ENCODE assay signal across 12 cellular contexts in genomic region chr19:48927692-48928091, GRCh38. TPM values are rescaled to one million over a fixed set of nuclear protein-coding genes. Genes with fewer than 3 reads are reported as not detected.
DNase-seq lines count a peak whose midpoint lies in the region; ATAC-seq and TF ChIP-seq lines count a peak whose summit lies in the region.
"Not testable (repeated sequence)": the region's sequence is repeated elsewhere in the genome, so short reads cannot be mapped to it uniquely, and the experiment has no call there.
"Had no signal": no experiment of that assay in that cellular context is flagged by ENCODE, and none has a peak within 500 bp of the region (broad histone marks: within the 10 kb centered on the region; RNA-seq: fewer than 3 reads in every experiment).

No MANE protein-coding gene starts in this region.

- not testable (repeated sequence) for H3K9me3 ChIP-seq in HCT116 (ENCODE audit: control insufficient read depth in 1 of 2, insufficient read depth in 1 of 2, low read depth in 1 of 2, low read length in 2 of 2); Panc1 (ENCODE audit: control insufficient read depth, insufficient read depth, low read depth, low read length); esophagus squamous epithelium; left lung; osteoblast (ENCODE audit: low read depth, low read length); upper lobe of right lung

- POLR2A ChIA-PET in HCT116 (lab: Charles Lee) (interaction anchor here (0.7 to 0.9 kb wide), 3 partner anchors 17 to 83 kb away, joined by 3 to 4 read pairs (median 3); partner anchors contain the start of gene NUCB1), Panc1 (lab: Charles Lee) (interaction anchor here (0.7 kb wide), 1 partner anchor 294 kb away, joined by 8 read pairs; no protein-coding TSS in a partner anchor)

- not testable (repeated sequence) for TF ChIP-seq CTCF in HCT116 (IDR thresholded peaks at IDR 0.05 in 2 of 3, conservative IDR thresholded peaks at IDR 0.05 in 1 of 3; ENCODE audit: borderline replicate concordance in 1 of 3, insufficient read depth in 1 of 3, low read depth in 2 of 3, low read length in 2 of 3); Panc1 (IDR thresholded peaks at IDR 0.05); VCaP (conservative IDR thresholded peaks at IDR 0.05); chondrocyte (IDR thresholded peaks at IDR 0.05); esophagus squamous epithelium (IDR thresholded peaks at IDR 0.05); left lung (IDR thresholded peaks at IDR 0.05); osteoblast (IDR thresholded peaks at IDR 0.05; ENCODE audit: extremely low read depth, low read depth, low read length); upper lobe of right lung (IDR thresholded peaks at IDR 0.05)

- H3K4me3 Mint-ChIP-seq in chondrocyte (ENCODE audit: unreplicated experiment): not testable (repeated sequence)

- not testable (repeated sequence) for TF ChIP-seq RAD21 in HCT116 (IDR thresholded peaks at IDR 0.05; ENCODE audit: low read depth)

- H3K9ac ChIP-seq in HCT116 (ENCODE audit: low read length): peak overlapping the region; percentile 44

- peaks cover 25 to 45% of the 10 kb centered on the region in 2 experiments for H3K4me1 ChIP-seq in HCT116 (ENCODE audit: control insufficient read depth in 1 of 2, insufficient read depth in 2 of 2, low read length in 2 of 2)
- H3K4me1 ChIP-seq in Panc1 (ENCODE audit: control insufficient read depth, insufficient read depth, low read length); upper lobe of right lung: not testable (repeated sequence)
- H3K4me1 ChIP-seq in esophagus squamous epithelium: peaks cover 3 to 37% (median 17%) of the 10 kb centered on the region in 3 donors
- peaks cover 0 to 14% of the 10 kb centered on the region in 2 donors for H3K4me1 ChIP-seq in left lung
- H3K4me1 ChIP-seq in osteoblast (ENCODE audit: insufficient read depth, low read length): peaks cover 21% of the 10 kb centered on the region

- WGBS in esophagus squamous epithelium, 2 donors: 60 to 78% methylated on average over 13 to 14 of the region's 17 CpGs

- H3K27ac ChIP-seq in HCT116 (ENCODE audit: low read depth, low read length): not testable (repeated sequence)
- H3K27ac ChIP-seq in Panc1 (ENCODE audit: low read length) (peak overlapping the region; percentile 29; the same call in 1 of the 2 replicates), VCaP (peak overlapping the region; percentile 70), esophagus squamous epithelium (peak overlapping the region in 3 of 4 donors; percentile 79 to 87 (median 82)), left lung (peak overlapping the region; percentile 70 to 79), osteoblast (ENCODE audit: low read depth, low read length) (peak overlapping the region; percentile 77), upper lobe of right lung (peak overlapping the region; percentile 74)

- H3K36me3 Mint-ChIP-seq in chondrocyte (ENCODE audit: low read depth): not testable (repeated sequence)

- CTCF ChIA-PET in HCT116 (lab: Charles Lee); Panc1 (lab: Charles Lee): not testable (repeated sequence)

- in situ Hi-C loops in Panc1 (cut with HindIII; ENCODE audit: low pct_unique_long_range_greater_than_20kb, low sequenced_read_pairs): not testable (repeated sequence)

- H3K79me2 ChIP-seq in HCT116 (ENCODE audit: insufficient read depth, low read length); osteoblast (ENCODE audit: insufficient read depth, low read length): not testable (repeated sequence)

- H4K20me1 ChIP-seq in HCT116 (ENCODE audit: insufficient read depth); osteoblast (ENCODE audit: insufficient read depth, low read length): not testable (repeated sequence)

- H3K4me1 Mint-ChIP-seq in chondrocyte (ENCODE audit: low read depth): peaks cover 20% of the 10 kb centered on the region

- ATAC-seq in HCT116, Panc1, left lung: not testable (repeated sequence)
- peak; percentile 7 for ATAC-seq in upper lobe of right lung

- H3K27ac Mint-ChIP-seq in chondrocyte (ENCODE audit: unreplicated experiment): peak overlapping the region; percentile 98

- intact Hi-C loops in HCT116 (cut with micrococcal nuclease); Panc1 (cut with micrococcal nuclease; ENCODE audit: unreplicated experiment); esophagus squamous epithelium (cut with DNase I); left lung (cut with DNase I); upper lobe of right lung (cut with DNase I): not testable (repeated sequence)

- H3K9me2 ChIP-seq in HCT116 (ENCODE audit: insufficient read depth): not testable (repeated sequence)

- BruUV-seq in HCT116 (replicated peaks; lab: Mats Ljungman, UMichigan); Panc1 (replicated peaks; lab: Mats Ljungman, UMichigan): not testable (repeated sequence)

- H3K27me3 ChIP-seq in HCT116 (ENCODE audit: insufficient read depth, low read length); Panc1 (ENCODE audit: control insufficient read depth, insufficient read depth, low read length); esophagus squamous epithelium; osteoblast (ENCODE audit: insufficient read depth, low read length); upper lobe of right lung: not testable (repeated sequence)
- H3K27me3 ChIP-seq in left lung: peaks cover 0 to 13% of the 10 kb centered on the region in 2 donors

- H3K36me3 ChIP-seq in HCT116 (ENCODE audit: control insufficient read depth in 1 of 2, insufficient read depth in 2 of 2, low read length in 2 of 2); Panc1 (ENCODE audit: control insufficient read depth, insufficient read depth, low read length); osteoblast (ENCODE audit: insufficient read depth, low read length); upper lobe of right lung: not testable (repeated sequence)
- H3K36me3 ChIP-seq in esophagus squamous epithelium (peaks cover 0 to 13% (median 6%) of the 10 kb centered on the region in 3 donors), left lung (peaks cover 0 to 13% of the 10 kb centered on the region in 2 donors)

- not testable (repeated sequence) for TF ChIP-seq POLR2A in HCT116 (IDR thresholded peaks at IDR 0.05; ENCODE audit: borderline replicate concordance, extremely low read depth, insufficient read depth, insufficient read length); esophagus squamous epithelium (IDR thresholded peaks at IDR 0.05)

- not testable (repeated sequence) for H3K9me3 Mint-ChIP-seq in chondrocyte (ENCODE audit: low read depth)

- H2AFZ ChIP-seq in HCT116 (ENCODE audit: low read depth, low read length, poor library complexity, severe bottlenecking); osteoblast (ENCODE audit: low read length): not testable (repeated sequence)

- peak overlapping the region; percentile 76 for H3K4me2 ChIP-seq in HCT116 (ENCODE audit: low read length)
- H3K4me2 ChIP-seq in osteoblast (ENCODE audit: insufficient read depth, low read length): not testable (repeated sequence)

- RAD21 ChIA-PET in HCT116 (lab: Charles Lee; ENCODE audit: low non-redundant PET in 1 of 2, low total read pairs in 2 of 2, uncharacterized antibody in 2 of 2, unreplicated experiment in 2 of 2): not testable (repeated sequence)

- 0 out of 4 replicates have a peak overlapping the region, but pooled peaks of 1 of the 2 experiments have one; percentile 34 for H3K4me3 ChIP-seq in HCT116 (replicated peaks in 1 of 2; ENCODE audit: low read depth in 1 of 2, low read length in 2 of 2)
- H3K4me3 ChIP-seq in Panc1 (ENCODE audit: low read depth in 2 of 2, low read length in 2 of 2); esophagus squamous epithelium; left lung; osteoblast (ENCODE audit: insufficient read depth, low read length); upper lobe of right lung: not testable (repeated sequence)

- H3K27me3 Mint-ChIP-seq in chondrocyte (ENCODE audit: low read depth): not testable (repeated sequence)

- not testable (repeated sequence) for DNase-seq in HCT116 (ENCODE audit: low read depth, low spot score); Panc1 (ENCODE audit: low read depth, low spot score); chondrocyte (ENCODE audit: low spot score); esophagus squamous epithelium (lab: John Stamatoyannopoulos, UW); osteoblast (ENCODE audit: insufficient read length, low spot score, missing footprints)
- peak in 1 of 2 donors; percentile 59 for DNase-seq in left lung
- DNase-seq in upper lobe of right lung: peak; percentile 72

RNA-seq across cellular contexts. Expression of gene DHDH, which starts 5.8 kb away (rescaled TPM):
- total RNA-seq in HCT116 (2021; ENCODE audit: unreplicated experiment) (8.6 TPM), Panc1 (2021; ENCODE audit: unreplicated experiment) (0.85 TPM), chondrocyte (not detected in 3 replicates), esophagus squamous epithelium (1 to 10 TPM in 1 of 4 donors, under 1 TPM in 1, not detected in 2; 0.95 to 2.9 TPM), left lung (1 to 10 TPM; 3.3 to 4.1 TPM), osteoblast (0.29 and 0.36 TPM in 2 replicates), upper lobe of right lung (3.0 TPM)
- 20.0 and 20.6 TPM in 2 replicates for polyA plus RNA-seq in HCT116 (2012)
- 0.58 TPM for polyA plus RNA-seq in Panc1 (2012; ENCODE audit: insufficient read length)
- total RNA-seq: HFFc6, HT1080 had no signal

RNA-seq across cellular contexts. Expression of gene BAX, which starts 27.0 kb away (rescaled TPM):
- total RNA-seq in HCT116 (2021; ENCODE audit: unreplicated experiment): 96.4 TPM
- 65.4 and 68.6 TPM in 2 replicates for polyA plus RNA-seq in HCT116 (2012)
- 100 TPM for total RNA-seq in Panc1 (2021; ENCODE audit: unreplicated experiment)
- polyA plus RNA-seq in Panc1 (2012; ENCODE audit: insufficient read length): 133 TPM
- total RNA-seq in chondrocyte: 161 to 167 TPM (median 165 TPM) in 3 replicates
- total RNA-seq in esophagus squamous epithelium: 10 to 100 TPM; 38.9 to 42.8 (median 42.4) TPM
- 100 to 1,000 TPM; 130 to 141 TPM for total RNA-seq in left lung
- total RNA-seq in osteoblast: 78.4 and 78.9 TPM in 2 replicates
- 127 TPM for total RNA-seq in upper lobe of right lung

RNA-seq across cellular contexts. Expression of gene NUCB1, which starts 27.6 kb away (rescaled TPM):
- 88.8 TPM for total RNA-seq in HCT116 (2021; ENCODE audit: unreplicated experiment)
- 109 and 113 TPM in 2 replicates for polyA plus RNA-seq in HCT116 (2012)
- total RNA-seq in Panc1 (2021; ENCODE audit: unreplicated experiment): 102 TPM
- 259 TPM for polyA plus RNA-seq in Panc1 (2012; ENCODE audit: insufficient read length)
- 209 to 277 TPM (median 215 TPM) in 3 replicates for total RNA-seq in chondrocyte
- total RNA-seq in esophagus squamous epithelium: 100 to 1,000 TPM in 3 of 4 donors, 10 to 100 TPM in 1; 93.5 to 186 (median 157) TPM
- 100 to 1,000 TPM; 286 to 331 TPM for total RNA-seq in left lung
- total RNA-seq in osteoblast: 242 and 300 TPM in 2 replicates
- 287 TPM for total RNA-seq in upper lobe of right lung

RNA-seq across cellular contexts. Expression of gene TULP2, which starts 29.1 kb away (rescaled TPM):
- total RNA-seq in HCT116 (2021; ENCODE audit: unreplicated experiment) (not detected), Panc1 (2021; ENCODE audit: unreplicated experiment) (0.15 TPM), chondrocyte (not detected in 3 replicates), esophagus squamous epithelium (not detected), left lung (1 to 10 TPM in 1 of 2 donors, under 1 TPM in 1; 0.89 to 1.2 TPM), osteoblast (not detected in 2 replicates), upper lobe of right lung (not detected)
- polyA plus RNA-seq in HCT116 (2012): 0.04 and 0.10 TPM in 2 replicates
- not detected for polyA plus RNA-seq in Panc1 (2012; ENCODE audit: insufficient read length)
- total RNA-seq: Calu3; CD8-positive, alpha-beta T cell; HT1080 had no signal

RNA-seq across cellular contexts. Expression of gene FTL, which starts 37.4 kb away (rescaled TPM):
- total RNA-seq in HCT116 (2021; ENCODE audit: unreplicated experiment) (1,885 TPM), Panc1 (2021; ENCODE audit: unreplicated experiment) (1,332 TPM), chondrocyte (1,722 to 4,533 TPM (median 1,892 TPM) in 3 replicates), esophagus squamous epithelium (1,000 to 10,000 TPM in 3 of 4 donors, 100 to 1,000 TPM in 1; 556 to 2,127 (median 1,494) TPM), left lung (1,000 to 10,000 TPM; 8,739 to 9,329 TPM), osteoblast (3,966 and 4,197 TPM in 2 replicates), upper lobe of right lung (7,346 TPM)
- polyA plus RNA-seq in HCT116 (2012): 2,308 and 2,337 TPM in 2 replicates
- 1,550 TPM for polyA plus RNA-seq in Panc1 (2012; ENCODE audit: insufficient read length)
